ENCODE assay signal across 21 cellular contexts in the genomic region with DNA sequence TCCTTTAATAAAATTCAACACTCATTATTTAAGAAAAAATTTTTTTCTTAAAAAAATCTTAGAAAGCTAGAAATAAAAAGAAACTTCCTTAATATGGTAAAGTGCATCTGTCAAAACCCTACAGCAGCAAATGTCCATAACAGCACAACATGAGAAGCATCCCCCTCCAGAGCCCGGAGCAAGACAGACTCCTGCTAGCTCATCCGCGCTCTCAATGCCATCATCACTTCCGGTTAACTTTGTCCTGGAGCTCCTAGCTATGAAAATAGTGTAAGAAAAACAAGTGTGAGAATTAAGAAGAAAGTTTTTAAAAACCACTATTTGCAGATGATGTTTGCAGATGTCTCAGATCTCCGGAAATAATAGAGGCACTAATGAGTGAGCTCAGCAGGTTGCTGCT.
"Had no signal": no experiment of that assay in that cellular context is flagged by ENCODE, and none has a peak within 500 bp of the region (broad histone marks: within the 10 kb centered on the region; RNA-seq: fewer than 3 reads in every experiment).

No MANE protein-coding gene starts in this region.

- H3K27ac ChIP-seq: HL-60, KMS-11, RWPE1 had no signal

- H3K4me3 ChIP-seq: K562 had no signal

- DNase-seq: Kasumi-1, MV-4-11, NCI-H1048, NCI-H1105, NCI-H1417, NCI-H1436 treated with DMSO at 0.1 percent for 48 hours, NCI-H1694, NCI-H187 treated with DMSO at 0.1 percent for 48 hours, NCI-H2029 treated with DMSO at 0.1 percent for 48 hours, NCI-H2171 treated with DMSO at 0.1 percent for 48 hours, NCI-H345, NCI-H446 treated with DMSO at 0.1 percent for 48 hours, NCI-H510A treated with DMSO at 0.1 percent for 48 hours, NCI-H526, SHP77 had no signal

- ATAC-seq: K562, Panc1, SK-N-SH treated with all-trans-retinoic acid at 6 μM for 48 hours had no signal

- H3K4me2 ChIP-seq: KMS-11 had no signal

- H3K9ac ChIP-seq: KMS-11 had no signal
